In genomic region chr12:121128908-121129704, GRCh38 we compare ENCODE assay signal across 9 cellular contexts. TPM values are rescaled to one million over a fixed set of nuclear protein-coding genes. Genes with fewer than 3 reads are reported as not detected.
A peak's percentile ranks its signal among the peaks of the same experiment; 100 is the strongest.
DNase-seq lines count a peak whose midpoint lies in the region; ATAC-seq and TF ChIP-seq lines count a peak whose summit lies in the region.
"Had no signal": no experiment of that assay in that cellular context is flagged by ENCODE, and none has a peak within 500 bp of the region (broad histone marks: within the 10 kb centered on the region; RNA-seq: fewer than 3 reads in every experiment).

No MANE protein-coding gene starts in this region.

- H3F3A ChIP-seq in PC-3 (ENCODE audit: low read length, unreplicated experiment) = no peaks in the 10 kb centered on the region

- ATAC-seq in HG02943 (IDR thresholded peaks at IDR 0.05; ENCODE audit: low read depth, unreplicated experiment) (peak; percentile 77), PC-3 (no peak)
- peak; percentile 76 for ATAC-seq in activated T-helper 17 cell treated with anti-CD3 and anti-CD28 coated beads, Interleukin-2, amount 50 U/mL, for 72 hours (replicated peaks)

- H3K27ac Mint-ChIP-seq in activated T-helper 17 cell treated with anti-CD3 and anti-CD28 coated beads, Interleukin-2, amount 50 U/mL, for 72 hours = peak overlapping the region; percentile 87

- peak overlapping the region; percentile 33; the same call in 1 of the 2 replicates for H2AFZ ChIP-seq in PC-3 (ENCODE audit: low read length)

- no peak overlapping the region for H3K4me2 ChIP-seq in PC-3 (ENCODE audit: low read length)

- H3K4me3 Mint-ChIP-seq in activated T-helper 17 cell treated with anti-CD3 and anti-CD28 coated beads, Interleukin-2, amount 50 U/mL, for 72 hours = peak overlapping the region; percentile 71

- POLR2A ChIA-PET in PC-3 (lab: Charles Lee; ENCODE audit: unreplicated experiment) = no interaction called here

- H3K9me3 ChIP-seq in PC-3 (ENCODE audit: low read length) = no peaks in the 10 kb centered on the region
- H3K9me3 ChIP-seq in vagina = no peaks in the 10 kb centered on the region

- H3K27me3 ChIP-seq in PC-3 (ENCODE audit: low read length) (no peaks in the 10 kb centered on the region), vagina (no peaks in the 10 kb centered on the region)

- CTCF ChIA-PET in PC-3 (lab: Charles Lee) = no interaction called here

- H3K4me1 ChIP-seq in PC-3 (ENCODE audit: insufficient read depth, low read length) (peaks cover 29% of the 10 kb centered on the region), vagina (peaks cover 44% of the 10 kb centered on the region)

- no peaks in the 10 kb centered on the region for H3K27me3 Mint-ChIP-seq in activated T-helper 17 cell treated with anti-CD3 and anti-CD28 coated beads, Interleukin-2, amount 50 U/mL, for 72 hours

- no TSS peak for BruUV-seq in PC-3 (replicated peaks; lab: Mats Ljungman, UMichigan)

- no peaks in the 10 kb centered on the region for H3K79me2 ChIP-seq in PC-3 (ENCODE audit: low read length)

- H3K9me3 Mint-ChIP-seq in activated T-helper 17 cell treated with anti-CD3 and anti-CD28 coated beads, Interleukin-2, amount 50 U/mL, for 72 hours = peaks cover 3% of the 10 kb centered on the region

- DNase-seq in NCI-H524 (lab: John Stamatoyannopoulos, UW) = peak; percentile 27 to 41
- DNase-seq in NCI-H524 treated with DMSO at 0.1 percent for 48 hours (lab: John Stamatoyannopoulos, UW) = no peak
- no peak for DNase-seq in PC-3
- peak; percentile 86 for DNase-seq in germinal center (ENCODE audit: low spot score)
- peak; percentile 53 for DNase-seq in pulmonary artery endothelial cell (ENCODE audit: low read depth, low spot score)
- peak in 1 of 2 donors; percentile 90 for DNase-seq in vagina (ENCODE audit: extremely low spot score in 2 of 2)

- no peak for TF ChIP-seq CTCF in PC-3 (conservative IDR thresholded peaks at IDR 0.05; ENCODE audit: low read depth, low read length)
- no peak for TF ChIP-seq CTCF in vagina (IDR thresholded peaks at IDR 0.05)

- no peaks in the 10 kb centered on the region for H3K36me3 ChIP-seq in PC-3 (ENCODE audit: low read depth, low read length)
- no peaks in the 10 kb centered on the region for H3K36me3 ChIP-seq in vagina

- H3K4me1 Mint-ChIP-seq in activated T-helper 17 cell treated with anti-CD3 and anti-CD28 coated beads, Interleukin-2, amount 50 U/mL, for 72 hours = peaks cover 47% of the 10 kb centered on the region

- no peaks in the 10 kb centered on the region for H3K9me2 ChIP-seq in PC-3 (replicated peaks; ENCODE audit: low read length)

- H3K4me3 ChIP-seq in PC-3 (ENCODE audit: low read length) (no peak overlapping the region), vagina (peak overlapping the region; percentile 2 to 9)

- no peak overlapping the region for H3K9ac ChIP-seq in PC-3 (ENCODE audit: low read length)

- H4K20me1 ChIP-seq in PC-3 (ENCODE audit: low read length) = no peaks in the 10 kb centered on the region

- H3K36me3 Mint-ChIP-seq in activated T-helper 17 cell treated with anti-CD3 and anti-CD28 coated beads, Interleukin-2, amount 50 U/mL, for 72 hours (ENCODE audit: low read depth) = no peaks in the 10 kb centered on the region

- H3K27ac ChIP-seq in PC-3 (ENCODE audit: low read length) (no peak overlapping the region), vagina (peak overlapping the region; percentile 74)
- H3K27ac ChIP-seq: C4-2B had no signal

- no peak for TF ChIP-seq POLR2A in vagina (IDR thresholded peaks at IDR 0.05)

- intact Hi-C loops in PC-3 (cut with micrococcal nuclease) = no loop called here
- intact Hi-C loops in vagina (cut with DNase I) = no loop called here

RNA-seq across cellular contexts. Expression of gene P2RX7, which starts 3.6 kb away (rescaled TPM):
- total RNA-seq in PC-3 (2014; rRNA removed) (1.6 and 6.0 TPM in 2 replicates), pulmonary artery endothelial cell (1.7 and 7.6 TPM in 2 replicates), vagina (8.6 TPM)
- total RNA-seq in activated T-helper 17 cell treated with anti-CD3 and anti-CD28 coated beads, Interleukin-2, amount 50 U/mL, for 72 hours = 1 to 10 TPM; 3.8 to 6.4 TPM

Comparison
In these comparisons a context has a peak if more than half of its experiments do, and no peak if none do; other contexts are left out.
1. DNase-seq: peak in NCI-H524 (2 of 2), germinal center (single experiment) and pulmonary artery endothelial cell (single experiment); none in NCI-H524 treated with DMSO at 0.1 percent for 48 hours (single experiment) and PC-3 (single experiment).